8 cellular contexts compared by ENCODE assay signal in the genomic region with DNA sequence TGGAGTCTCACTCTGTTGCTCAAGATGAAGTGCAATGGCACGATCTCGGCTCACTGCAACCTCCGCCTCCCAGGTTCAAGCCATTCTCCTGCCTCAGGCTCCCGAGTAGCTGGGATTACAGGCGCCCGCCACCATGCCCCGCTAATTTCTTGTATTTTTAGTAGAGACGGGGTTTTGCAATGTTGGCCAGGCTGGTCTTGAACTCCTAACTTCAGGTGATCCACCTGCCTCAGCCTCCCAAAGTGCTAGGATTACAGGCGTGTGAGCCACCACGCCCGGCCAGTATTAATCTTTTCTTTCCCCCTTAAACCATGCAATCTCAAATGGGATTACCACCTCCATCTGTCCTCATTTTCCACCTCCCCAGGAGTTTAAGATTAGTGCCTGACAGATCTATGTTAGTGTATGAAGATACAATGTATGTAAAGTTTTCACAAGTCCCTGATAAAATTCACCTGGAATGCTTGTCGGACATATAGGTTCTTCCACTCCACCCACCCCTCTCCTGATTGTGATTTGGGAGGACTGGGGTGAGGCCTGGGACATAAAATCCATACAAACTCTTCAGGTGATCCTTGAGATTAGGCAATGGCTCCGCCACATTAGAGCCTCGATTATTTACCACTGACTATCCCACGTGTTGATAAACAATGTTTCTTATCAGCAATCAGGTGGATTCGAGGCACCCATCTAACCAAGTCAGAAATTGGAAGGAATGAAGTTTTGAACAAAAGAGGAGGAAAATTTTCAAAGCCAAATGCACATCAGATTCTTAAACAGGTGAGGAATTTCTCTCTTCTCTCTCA. TPM values are rescaled to one million over a fixed set of nuclear protein-coding genes. Genes with fewer than 3 reads are reported as not detected.
DNase-seq lines count a peak whose midpoint lies in the region; ATAC-seq and TF ChIP-seq lines count a peak whose summit lies in the region.

No MANE protein-coding gene starts in this region.

- no peaks in the 10 kb centered on the region for H3K27me3 ChIP-seq in CD8-positive, alpha-beta T cell (ENCODE audit: insufficient read depth, low read length)
- H3K27me3 ChIP-seq in NT2/D1 (ENCODE audit: insufficient read depth, insufficient read length) (peaks cover 5% of the 10 kb centered on the region), osteoblast (ENCODE audit: insufficient read depth, low read length) (peaks cover 2% of the 10 kb centered on the region)

- peak overlapping the region; percentile 99 for H3K9ac ChIP-seq in NT2/D1 (ENCODE audit: insufficient read length, low read depth)

- no peaks in the 10 kb centered on the region for H3K9me3 Mint-ChIP-seq in CD8-positive, alpha-beta T cell
- no peaks in the 10 kb centered on the region for H3K9me3 Mint-ChIP-seq in endothelial cell (ENCODE audit: unreplicated experiment)

- peak overlapping the region; percentile 93 for H3K4me2 ChIP-seq in osteoblast (ENCODE audit: insufficient read depth, low read length)

- TF ChIP-seq CTCF in CD8-positive, alpha-beta T cell (IDR thresholded peaks at IDR 0.05) = no peak
- TF ChIP-seq CTCF in endothelial cell (IDR thresholded peaks at IDR 0.05; ENCODE audit: unreplicated experiment) = no peak
- no peak for TF ChIP-seq CTCF in osteoblast (IDR thresholded peaks at IDR 0.05; ENCODE audit: extremely low read depth, low read depth, low read length)

- no peaks in the 10 kb centered on the region for H3K27me3 Mint-ChIP-seq in CD8-positive, alpha-beta T cell (ENCODE audit: low read depth)
- H3K27me3 Mint-ChIP-seq in endothelial cell (ENCODE audit: unreplicated experiment) = peaks cover 4% of the 10 kb centered on the region

- H3K9me3 ChIP-seq in CD8-positive, alpha-beta T cell (ENCODE audit: low read length) = no peaks in the 10 kb centered on the region
- H3K9me3 ChIP-seq in NT2/D1 (ENCODE audit: insufficient read depth, low read length) (no peaks in the 10 kb centered on the region), osteoblast (ENCODE audit: low read depth, low read length) (no peaks in the 10 kb centered on the region)

- peaks cover 32% of the 10 kb centered on the region for H4K20me1 ChIP-seq in osteoblast (ENCODE audit: insufficient read depth, low read length)

- no peak for ATAC-seq in CD8-positive, alpha-beta T cell
- ATAC-seq in HG03045 (IDR thresholded peaks at IDR 0.05; ENCODE audit: unreplicated experiment) (no peak), HG02678 (IDR thresholded peaks at IDR 0.05; ENCODE audit: unreplicated experiment) (no peak)

- peaks cover 51% of the 10 kb centered on the region for H3K4me1 Mint-ChIP-seq in CD8-positive, alpha-beta T cell (ENCODE audit: low read depth)
- H3K4me1 Mint-ChIP-seq in endothelial cell (ENCODE audit: unreplicated experiment) = peaks cover 9% of the 10 kb centered on the region

- peak overlapping the region; percentile 100 for H2AFZ ChIP-seq in osteoblast (ENCODE audit: low read length)

- intact Hi-C loops in CD8-positive, alpha-beta T cell (cut with DNase I, micrococcal nuclease) = loop anchor here (1.0 to 10.0 kb wide), 16 partner anchors 56 to 1391 kb away; a partner anchor contains a TSS

- H3K27ac ChIP-seq in CD8-positive, alpha-beta T cell (ENCODE audit: low read depth, low read length) = no peak overlapping the region
- H3K27ac ChIP-seq in osteoblast (ENCODE audit: low read depth, low read length) = peak overlapping the region; percentile 88

- POLR2A ChIA-PET in CD8-positive, alpha-beta T cell (lab: Charles Lee) = interaction anchor here (0.7 to 1.1 kb wide), 3 partner anchors 58 to 302 kb away, joined by 3 read pairs; a partner anchor contains a TSS

- peaks cover 64% of the 10 kb centered on the region for H3K79me2 ChIP-seq in osteoblast (ENCODE audit: insufficient read depth, low read length)

- H3K4me3 Mint-ChIP-seq in CD8-positive, alpha-beta T cell = peak overlapping the region; percentile 97
- peak overlapping the region; percentile 98 for H3K4me3 Mint-ChIP-seq in endothelial cell (ENCODE audit: unreplicated experiment)

- CTCF ChIA-PET in CD8-positive, alpha-beta T cell (lab: Charles Lee) = interaction anchor here (0.8 to 3.2 kb wide), 5 partner anchors 10 to 58 kb away, joined by 3 to 16 read pairs (median 6); a partner anchor contains a TSS

- DNase-seq in CD8-positive, alpha-beta T cell = no peak
- DNase-seq in NT2/D1 (ENCODE audit: low read depth, low spot score) (no peak), endothelial cell (ENCODE audit: low spot score) (no peak), osteoblast (ENCODE audit: insufficient read length, low spot score, missing footprints) (no peak), NCI-H526 (lab: John Stamatoyannopoulos, UW) (no peak), HuH-7.5 (ENCODE audit: low spot score) (no peak)

- peak overlapping the region; percentile 84 for H3K4me3 ChIP-seq in CD8-positive, alpha-beta T cell (ENCODE audit: low read depth, low read length)
- H3K4me3 ChIP-seq in NT2/D1 (ENCODE audit: insufficient read length, low read depth) = peak overlapping the region; percentile 95
- H3K4me3 ChIP-seq in osteoblast (ENCODE audit: insufficient read depth, low read length) = peak overlapping the region; percentile 99

- H3K4me1 ChIP-seq in CD8-positive, alpha-beta T cell (ENCODE audit: insufficient read depth, low read length) = peaks cover 24% of the 10 kb centered on the region
- H3K4me1 ChIP-seq in NT2/D1 (ENCODE audit: insufficient read depth, insufficient read length) (no peaks in the 10 kb centered on the region), osteoblast (ENCODE audit: insufficient read depth, low read length) (peaks cover 17% of the 10 kb centered on the region)

- H3K36me3 ChIP-seq in CD8-positive, alpha-beta T cell (ENCODE audit: insufficient read depth, low read length) = no peaks in the 10 kb centered on the region
- H3K36me3 ChIP-seq in NT2/D1 (ENCODE audit: insufficient read depth, insufficient read length, low read length) (peaks cover 19% of the 10 kb centered on the region), osteoblast (ENCODE audit: insufficient read depth, low read length) (no peaks in the 10 kb centered on the region)

- H3K36me3 Mint-ChIP-seq in CD8-positive, alpha-beta T cell = peaks cover 23% of the 10 kb centered on the region
- no peaks in the 10 kb centered on the region for H3K36me3 Mint-ChIP-seq in endothelial cell (ENCODE audit: low read depth, unreplicated experiment)

- peak overlapping the region; percentile 95 for H3K27ac Mint-ChIP-seq in CD8-positive, alpha-beta T cell
- no peak overlapping the region for H3K27ac Mint-ChIP-seq in endothelial cell (ENCODE audit: unreplicated experiment)

RNA-seq across cellular contexts. Expression of a gene that starts 1.2 kb away (rescaled TPM):
- total RNA-seq in CD8-positive, alpha-beta T cell = 10 to 100 TPM; 43.8 to 47.0 TPM
- 62.9 TPM for total RNA-seq in endothelial cell (ENCODE audit: unreplicated experiment)
- total RNA-seq in osteoblast = 26.8 and 34.0 TPM in 2 replicates

RNA-seq across cellular contexts. Expression of a gene that starts 58.1 kb away (rescaled TPM):
- 1 to 10 TPM in 1 of 2 experiments, not detected in 1; 1.5 TPM for total RNA-seq in CD8-positive, alpha-beta T cell
- total RNA-seq in endothelial cell (ENCODE audit: unreplicated experiment) (0.90 TPM), osteoblast (0.59 and 2.2 TPM in 2 replicates)
